ENCODE assay signal across 9 cellular contexts in the genomic region with DNA sequence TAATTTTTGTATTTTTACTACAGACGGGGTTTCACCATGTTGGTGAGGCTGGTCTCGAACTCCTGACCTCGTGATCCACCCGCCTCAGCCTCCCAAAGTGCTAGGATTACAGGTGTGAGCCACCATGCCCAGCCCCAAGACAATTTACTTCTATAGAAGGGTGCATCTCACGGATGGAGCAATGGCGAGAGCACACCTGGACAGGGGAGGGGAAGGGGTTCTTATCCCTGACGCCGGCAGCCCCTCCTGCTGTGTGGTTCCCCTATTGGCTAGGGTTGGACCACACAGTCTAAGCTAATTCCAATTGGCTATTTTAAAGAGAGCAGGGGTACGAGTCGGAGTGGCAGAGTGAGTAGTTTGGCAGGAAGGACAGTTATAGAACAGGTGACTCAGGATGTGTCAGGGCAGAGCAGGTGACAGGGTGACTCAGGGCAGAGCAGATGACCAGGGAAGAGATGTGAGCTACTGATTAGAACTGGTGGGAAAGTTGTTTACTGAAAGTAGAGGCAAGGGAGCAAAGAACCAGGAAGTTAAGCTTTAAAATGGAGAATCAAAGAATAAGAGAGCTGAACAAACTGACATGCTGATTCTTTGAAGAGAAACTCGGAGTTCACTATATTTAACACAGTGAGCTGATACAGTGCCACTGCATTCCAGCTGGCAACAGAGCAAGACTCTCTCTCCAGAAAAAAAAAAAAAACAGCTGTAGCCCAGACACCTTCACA. TPM values are rescaled to one million over a fixed set of nuclear protein-coding genes. Genes with fewer than 3 reads are reported as not detected.
DNase-seq lines count a peak whose midpoint lies in the region; ATAC-seq, FAIRE-seq and TF ChIP-seq lines count a peak whose summit lies in the region.
"Had no signal": no experiment of that assay in that cellular context is flagged by ENCODE, and none has a peak within 500 bp of the region (broad histone marks: within the 10 kb centered on the region; RNA-seq: fewer than 3 reads in every experiment).

No MANE protein-coding gene starts in this region.

- 85 to 93% methylated on average over 8 to 11 of the region's 11 CpGs for WGBS in endodermal cell (ENCODE audit: insufficient coverage in 1 of 2, insufficient read length in 1 of 2), 2 experiments
- WGBS in pancreas, 2 donors: 51 to 60% methylated on average over 11 of the region's 11 CpGs
- WGBS in testis, 2 donors: 76 to 82% methylated on average over 11 of the region's 11 CpGs

- no peaks in the 10 kb centered on the region for H3K36me3 ChIP-seq in endodermal cell (ENCODE audit: control insufficient read depth, insufficient read depth, low read length)
- H3K36me3 ChIP-seq in pancreas: no peaks in the 10 kb centered on the region
- no peaks in the 10 kb centered on the region for H3K36me3 ChIP-seq in testis (ENCODE audit: low read depth, missing control alignments)

- H3K27ac ChIP-seq in endodermal cell (ENCODE audit: low read depth, low read length): no peak overlapping the region
- H3K27ac ChIP-seq in pancreas: peak overlapping the region; percentile 29 to 90 (median 78)
- no peak overlapping the region for H3K27ac ChIP-seq in testis
- H3K27ac ChIP-seq: coronary artery had no signal

- H3K27me3 Mint-ChIP-seq in endodermal cell (ENCODE audit: insufficient read depth): peaks cover 6% of the 10 kb centered on the region

- H3K4me3 ChIP-seq in endodermal cell (ENCODE audit: low read length) (no peak overlapping the region), pancreas (no peak overlapping the region), testis (no peak overlapping the region)
- H3K4me3 ChIP-seq: coronary artery had no signal

- ATAC-seq in pancreas: peak; percentile 54 to 73 (median 60)
- ATAC-seq in HG03039 (IDR thresholded peaks at IDR 0.05; ENCODE audit: unreplicated experiment): no peak

- no peaks in the 10 kb centered on the region for H3K9me3 ChIP-seq in endodermal cell (ENCODE audit: control insufficient read depth, low read length)
- no peaks in the 10 kb centered on the region for H3K9me3 ChIP-seq in pancreas
- no peaks in the 10 kb centered on the region for H3K9me3 ChIP-seq in testis

- H3K27ac Mint-ChIP-seq in endodermal cell: peak overlapping the region; percentile 13

- H3K27me3 ChIP-seq in endodermal cell (ENCODE audit: control insufficient read depth, insufficient read depth, low read length, poor library complexity, severe bottlenecking) (no peaks in the 10 kb centered on the region), pancreas (no peaks in the 10 kb centered on the region), testis (no peaks in the 10 kb centered on the region)

- TF ChIP-seq CTCF in endodermal cell (conservative IDR thresholded peaks at IDR 0.05) (no peak), pancreas (IDR thresholded peaks at IDR 0.05) (no peak), testis (IDR thresholded peaks at IDR 0.05) (no peak)

- H3K4me1 ChIP-seq in endodermal cell (ENCODE audit: control insufficient read depth, insufficient read depth, low read length) (no peaks in the 10 kb centered on the region), pancreas (peaks cover 4 to 24% (median 9%) of the 10 kb centered on the region in 3 donors), testis (no peaks in the 10 kb centered on the region)

- FAIRE-seq in pancreas (lab: Jason Lieb, UNC): no peak

- H3K9ac ChIP-seq in endodermal cell (ENCODE audit: extremely low read depth, low read length, poor library complexity, severe bottlenecking): no peak overlapping the region

- H3K36me3 Mint-ChIP-seq in endodermal cell (ENCODE audit: low read depth): no peaks in the 10 kb centered on the region

- peak; percentile 39 for DNase-seq in ELF-1 (ENCODE audit: low read depth, low spot score)
- peak; percentile 75 for DNase-seq in NCI-H2196 (lab: John Stamatoyannopoulos, UW; ENCODE audit: unreplicated experiment)
- DNase-seq in endodermal cell: peak; percentile 68
- peak in 2 of 6 donors; percentile 52 to 61 for DNase-seq in pancreas
- DNase-seq in NCI-H524 (lab: John Stamatoyannopoulos, UW): no peak
- no peak for DNase-seq in testis
- no peak for DNase-seq in effector CD8-positive, alpha-beta T cell (lab: John Stamatoyannopoulos, UW)

- peaks cover 25% of the 10 kb centered on the region for H3K4me1 Mint-ChIP-seq in endodermal cell

- no peaks in the 10 kb centered on the region for H3K9me3 Mint-ChIP-seq in endodermal cell

- intact Hi-C loops in pancreas (cut with DNase I): no loop called here
- intact Hi-C loops in testis (cut with DNase I; ENCODE audit: low total_unique reads): no loop called here

- no peak overlapping the region for H3K4me3 Mint-ChIP-seq in endodermal cell

- TF ChIP-seq POLR2A in testis (IDR thresholded peaks at IDR 0.05): no peak

RNA-seq across cellular contexts. Expression of a gene that starts 12.6 kb away (rescaled TPM):
- total RNA-seq in endodermal cell (100 to 1,000 TPM; 250 to 294 TPM), pancreas (10 to 100 TPM; 30.0 to 57.9 (median 36.1) TPM), testis (100 to 1,000 TPM; 116 to 127 TPM)
- polyA plus RNA-seq in endodermal cell (2013, experiment 1 of 2): 223 TPM
- 222 TPM for polyA plus RNA-seq in endodermal cell (2013, experiment 2 of 2)
- polyA plus RNA-seq in pancreas (10 to 100 TPM; 35.3 to 42.0 TPM), testis (ENCODE audit: insufficient read depth, low read depth, low replicate concordance) (143 TPM)

RNA-seq across cellular contexts. Expression of a gene that starts 36.6 kb away (rescaled TPM):
- 10 to 100 TPM; 25.0 to 43.5 TPM for total RNA-seq in endodermal cell
- polyA plus RNA-seq in endodermal cell (2013, experiment 1 of 2): 21.8 TPM
- polyA plus RNA-seq in endodermal cell (2013, experiment 2 of 2): 19.6 TPM
- 10 to 100 TPM in 3 of 6 donors, 1 to 10 TPM in 3; 2.1 to 13.1 (median 9.4) TPM for total RNA-seq in pancreas
- polyA plus RNA-seq in pancreas: 100 to 1,000 TPM in 1 of 2 donors, 10 to 100 TPM in 1; 47.4 to 110 TPM
- total RNA-seq in testis: 10 to 100 TPM; 29.8 to 60.4 TPM
- 23.0 TPM for polyA plus RNA-seq in testis (ENCODE audit: insufficient read depth, low read depth, low replicate concordance)

RNA-seq across cellular contexts. Expression of a gene that starts 41.0 kb away (rescaled TPM):
- total RNA-seq in endodermal cell (not detected), pancreas (under 1 TPM in 1 of 6 donors, not detected in 5; 0.61 TPM), testis (1 to 10 TPM; 1.1 to 1.6 TPM)
- polyA plus RNA-seq in endodermal cell (2013, experiment 1 of 2): not detected
- polyA plus RNA-seq in endodermal cell (2013, experiment 2 of 2): not detected
- polyA plus RNA-seq in pancreas (under 1 TPM; 0.19 to 0.26 TPM), testis (ENCODE audit: insufficient read depth, low read depth, low replicate concordance) (1.1 TPM)

RNA-seq across cellular contexts. Expression of a gene that starts 54.8 kb away (rescaled TPM):
- total RNA-seq in endodermal cell (10 to 100 TPM; 64.9 to 67.4 TPM), pancreas (10 to 100 TPM; 22.2 to 32.3 (median 29.4) TPM), testis (10 to 100 TPM; 79.4 to 89.5 TPM)
- polyA plus RNA-seq in endodermal cell (2013, experiment 1 of 2): 47.0 TPM
- 44.1 TPM for polyA plus RNA-seq in endodermal cell (2013, experiment 2 of 2)
- polyA plus RNA-seq in pancreas (10 to 100 TPM; 34.1 to 40.9 TPM), testis (ENCODE audit: insufficient read depth, low read depth, low replicate concordance) (40.9 TPM)

RNA-seq across cellular contexts. Expression of a gene that starts 54.9 kb away (rescaled TPM):
- total RNA-seq in endodermal cell (10 to 100 TPM; 34.0 to 38.4 TPM), pancreas (10 to 100 TPM; 28.0 to 51.5 (median 36.2) TPM), testis (100 to 1,000 TPM; 106 to 150 TPM)
- polyA plus RNA-seq in endodermal cell (2013, experiment 1 of 2): 22.5 TPM
- polyA plus RNA-seq in endodermal cell (2013, experiment 2 of 2): 22.2 TPM
- polyA plus RNA-seq in pancreas (10 to 100 TPM; 58.2 to 75.3 TPM), testis (ENCODE audit: insufficient read depth, low read depth, low replicate concordance) (67.8 TPM)

Comparison
In these comparisons a context has a peak if more than half of its experiments do, and no peak if none do; other contexts are left out.
1. DNase-seq: peak in ELF-1 (single experiment), NCI-H2196 (single experiment) and endodermal cell (single experiment); none in NCI-H524 (0 of 2), testis (single experiment) and effector CD8-positive, alpha-beta T cell (single experiment).
2. H3K27ac ChIP-seq: peak in pancreas (4 of 4); none in endodermal cell (single experiment) and testis (0 of 2).